Comparison of ENCODE assay signal across 1 cellular context in the genomic region with DNA sequence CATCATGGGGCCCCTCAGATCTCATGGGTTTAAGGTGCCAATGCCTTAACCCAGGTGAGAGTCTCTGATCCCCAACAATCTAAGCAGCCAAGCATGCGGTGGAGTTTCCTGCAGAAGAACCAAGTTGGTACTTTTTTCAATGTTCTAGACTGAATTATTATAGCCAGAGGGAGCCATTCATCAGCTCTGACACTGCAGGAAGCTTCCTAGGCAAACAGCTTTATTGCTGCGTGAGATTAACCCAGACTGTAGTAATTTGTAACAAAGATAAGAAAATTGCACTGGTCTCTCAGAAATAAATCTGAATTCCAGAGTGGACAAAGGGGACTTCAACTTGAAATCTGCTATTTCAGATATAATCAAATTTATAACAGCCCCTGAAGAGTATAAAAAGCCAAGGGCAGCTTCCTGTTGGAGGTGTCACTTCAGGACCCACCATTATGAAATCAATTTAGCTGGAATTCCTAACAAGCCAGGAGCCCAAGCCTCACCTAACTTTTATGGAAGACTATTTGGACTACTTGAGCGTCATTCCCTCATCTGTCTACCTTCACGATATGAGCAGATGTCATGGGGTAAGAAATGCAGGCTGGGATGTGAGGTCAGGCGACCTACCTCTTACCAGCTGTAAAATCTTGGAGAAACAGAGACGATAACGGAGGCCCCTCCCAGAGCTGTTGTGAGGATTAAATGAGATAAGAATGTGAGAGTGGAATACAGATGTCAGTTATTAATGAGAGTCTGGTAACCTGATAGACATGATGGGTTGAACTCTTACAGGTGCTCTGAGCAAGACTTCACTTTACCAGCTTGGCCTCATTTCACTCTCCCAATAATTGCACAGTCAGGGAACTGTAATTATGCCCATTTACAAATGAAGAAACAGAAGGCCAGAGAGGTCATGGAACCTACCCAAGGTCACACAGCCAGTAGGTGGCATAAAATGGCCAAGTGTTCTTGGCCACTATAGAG.
TF ChIP-seq lines count a peak whose summit lies in the region.

No MANE protein-coding gene starts in this region.

TF ChIP-seq in HEK293, 187 proteins besides CTCF, POLR2A, EP300 and RAD21 (continued from another document and continues in another):
- TF ChIP-seq ZSCAN30 (tag by site-specific recombination; IDR thresholded peaks at IDR 0.05) (peak; percentile 43), ZNF221 (tag by site-specific recombination; IDR thresholded peaks at IDR 0.05; ENCODE audit: borderline replicate concordance) (no peak), ZNF670 (tag by site-specific recombination; IDR thresholded peaks at IDR 0.05; ENCODE audit: low read depth) (no peak), ZNF660 (tag by site-specific recombination; IDR thresholded peaks at IDR 0.05) (no peak), ZNF10 (tag by site-specific recombination; IDR thresholded peaks at IDR 0.05) (no peak), ZNF146 (tag by site-specific recombination; IDR thresholded peaks at IDR 0.05) (no peak), ZEB2 (tag by site-specific recombination; IDR thresholded peaks at IDR 0.05) (no peak), ZNF138 (tag by site-specific recombination; IDR thresholded peaks at IDR 0.05; ENCODE audit: borderline replicate concordance) (no peak), ZNF776 (tag by site-specific recombination; IDR thresholded peaks at IDR 0.05; ENCODE audit: borderline replicate concordance) (no peak), ZNF600 (tag by site-specific recombination; IDR thresholded peaks at IDR 0.05) (0 out of 2 replicates have a peak, but pooled peaks have one; percentile 17), ZBTB20 (tag by site-specific recombination; IDR thresholded peaks at IDR 0.05) (no peak), ZNF2 (tag by site-specific recombination; IDR thresholded peaks at IDR 0.05) (peak; percentile 14; the same call in 1 of the 2 replicates), YY2 (tag by site-specific recombination; IDR thresholded peaks at IDR 0.05) (no peak), ZNF510 (tag by site-specific recombination; IDR thresholded peaks at IDR 0.05; ENCODE audit: insufficient replicate concordance) (no peak), ZNF184 (tag by site-specific recombination; IDR thresholded peaks at IDR 0.05) (no peak), ZBTB7A (tag by site-specific recombination; IDR thresholded peaks at IDR 0.05; ENCODE audit: low read depth) (no peak), GLI4 (tag by site-specific recombination; IDR thresholded peaks at IDR 0.05) (no peak), PRDM1 (tag by site-specific recombination; IDR thresholded peaks at IDR 0.05) (no peak), ZNF248 (tag by site-specific recombination; IDR thresholded peaks at IDR 0.05) (no peak), ZNF658 (tag by site-specific recombination; IDR thresholded peaks at IDR 0.05) (no peak), ZNF785 (tag by site-specific recombination; IDR thresholded peaks at IDR 0.05) (no peak), ZXDB (tag by site-specific recombination; IDR thresholded peaks at IDR 0.05) (peak; percentile 53), ZNF292 (tag by site-specific recombination; IDR thresholded peaks at IDR 0.05; ENCODE audit: borderline replicate concordance, low read depth) (no peak), ZSCAN23 (tag by site-specific recombination; IDR thresholded peaks at IDR 0.05) (no peak), ZNF16 (tag by site-specific recombination; IDR thresholded peaks at IDR 0.05; ENCODE audit: low read depth) (no peak), ZNF596 (tag by site-specific recombination; IDR thresholded peaks at IDR 0.05) (peak; percentile 70), ZBTB21 (tag by site-specific recombination; IDR thresholded peaks at IDR 0.05) (no peak), BCL11A (tag by site-specific recombination; IDR thresholded peaks at IDR 0.05; ENCODE audit: low read depth) (no peak), EGR2 (tag by site-specific recombination; IDR thresholded peaks at IDR 0.05; ENCODE audit: low read depth) (no peak)
- TF ChIP-seq, protein P1, sequence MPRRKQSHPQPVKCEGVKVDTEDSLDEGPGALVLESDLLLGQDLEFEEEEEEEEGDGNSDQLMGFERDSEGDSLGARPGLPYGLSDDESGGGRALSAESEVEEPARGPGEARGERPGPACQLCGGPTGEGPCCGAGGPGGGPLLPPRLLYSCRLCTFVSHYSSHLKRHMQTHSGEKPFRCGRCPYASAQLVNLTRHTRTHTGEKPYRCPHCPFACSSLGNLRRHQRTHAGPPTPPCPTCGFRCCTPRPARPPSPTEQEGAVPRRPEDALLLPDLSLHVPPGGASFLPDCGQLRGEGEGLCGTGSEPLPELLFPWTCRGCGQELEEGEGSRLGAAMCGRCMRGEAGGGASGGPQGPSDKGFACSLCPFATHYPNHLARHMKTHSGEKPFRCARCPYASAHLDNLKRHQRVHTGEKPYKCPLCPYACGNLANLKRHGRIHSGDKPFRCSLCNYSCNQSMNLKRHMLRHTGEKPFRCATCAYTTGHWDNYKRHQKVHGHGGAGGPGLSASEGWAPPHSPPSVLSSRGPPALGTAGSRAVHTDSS (tag by site-specific recombination; IDR thresholded peaks at IDR 0.05) = peak; percentile 42; the same call in 1 of the 2 replicates
- TF ChIP-seq, protein P2, sequence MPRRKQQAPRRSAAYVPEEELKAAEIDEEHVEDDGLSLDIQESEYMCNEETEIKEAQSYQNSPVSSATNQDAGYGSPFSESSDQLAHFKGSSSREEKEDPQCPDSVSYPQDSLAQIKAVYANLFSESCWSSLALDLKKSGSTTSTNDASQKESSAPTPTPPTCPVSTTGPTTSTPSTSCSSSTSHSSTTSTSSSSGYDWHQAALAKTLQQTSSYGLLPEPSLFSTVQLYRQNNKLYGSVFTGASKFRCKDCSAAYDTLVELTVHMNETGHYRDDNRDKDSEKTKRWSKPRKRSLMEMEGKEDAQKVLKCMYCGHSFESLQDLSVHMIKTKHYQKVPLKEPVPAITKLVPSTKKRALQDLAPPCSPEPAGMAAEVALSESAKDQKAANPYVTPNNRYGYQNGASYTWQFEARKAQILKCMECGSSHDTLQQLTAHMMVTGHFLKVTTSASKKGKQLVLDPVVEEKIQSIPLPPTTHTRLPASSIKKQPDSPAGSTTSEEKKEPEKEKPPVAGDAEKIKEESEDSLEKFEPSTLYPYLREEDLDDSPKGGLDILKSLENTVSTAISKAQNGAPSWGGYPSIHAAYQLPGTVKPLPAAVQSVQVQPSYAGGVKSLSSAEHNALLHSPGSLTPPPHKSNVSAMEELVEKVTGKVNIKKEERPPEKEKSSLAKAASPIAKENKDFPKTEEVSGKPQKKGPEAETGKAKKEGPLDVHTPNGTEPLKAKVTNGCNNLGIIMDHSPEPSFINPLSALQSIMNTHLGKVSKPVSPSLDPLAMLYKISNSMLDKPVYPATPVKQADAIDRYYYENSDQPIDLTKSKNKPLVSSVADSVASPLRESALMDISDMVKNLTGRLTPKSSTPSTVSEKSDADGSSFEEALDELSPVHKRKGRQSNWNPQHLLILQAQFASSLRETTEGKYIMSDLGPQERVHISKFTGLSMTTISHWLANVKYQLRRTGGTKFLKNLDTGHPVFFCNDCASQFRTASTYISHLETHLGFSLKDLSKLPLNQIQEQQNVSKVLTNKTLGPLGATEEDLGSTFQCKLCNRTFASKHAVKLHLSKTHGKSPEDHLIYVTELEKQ (tag by site-specific recombination; IDR thresholded peaks at IDR 0.05; ENCODE audit: borderline replicate concordance) = 0 out of 2 replicates have a peak, but pooled peaks have one; percentile 11
- TF ChIP-seq, protein P3, sequence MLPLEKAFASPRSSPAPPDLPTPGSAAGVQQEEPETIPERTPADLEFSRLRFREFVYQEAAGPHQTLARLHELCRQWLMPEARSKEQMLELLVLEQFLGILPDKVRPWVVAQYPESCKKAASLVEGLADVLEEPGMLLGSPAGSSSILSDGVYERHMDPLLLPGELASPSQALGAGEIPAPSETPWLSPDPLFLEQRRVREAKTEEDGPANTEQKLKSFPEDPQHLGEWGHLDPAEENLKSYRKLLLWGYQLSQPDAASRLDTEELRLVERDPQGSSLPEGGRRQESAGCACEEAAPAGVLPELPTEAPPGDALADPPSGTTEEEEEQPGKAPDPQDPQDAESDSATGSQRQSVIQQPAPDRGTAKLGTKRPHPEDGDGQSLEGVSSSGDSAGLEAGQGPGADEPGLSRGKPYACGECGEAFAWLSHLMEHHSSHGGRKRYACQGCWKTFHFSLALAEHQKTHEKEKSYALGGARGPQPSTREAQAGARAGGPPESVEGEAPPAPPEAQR (tag by site-specific recombination; IDR thresholded peaks at IDR 0.05) = no peak
- TF ChIP-seq, protein P4, sequence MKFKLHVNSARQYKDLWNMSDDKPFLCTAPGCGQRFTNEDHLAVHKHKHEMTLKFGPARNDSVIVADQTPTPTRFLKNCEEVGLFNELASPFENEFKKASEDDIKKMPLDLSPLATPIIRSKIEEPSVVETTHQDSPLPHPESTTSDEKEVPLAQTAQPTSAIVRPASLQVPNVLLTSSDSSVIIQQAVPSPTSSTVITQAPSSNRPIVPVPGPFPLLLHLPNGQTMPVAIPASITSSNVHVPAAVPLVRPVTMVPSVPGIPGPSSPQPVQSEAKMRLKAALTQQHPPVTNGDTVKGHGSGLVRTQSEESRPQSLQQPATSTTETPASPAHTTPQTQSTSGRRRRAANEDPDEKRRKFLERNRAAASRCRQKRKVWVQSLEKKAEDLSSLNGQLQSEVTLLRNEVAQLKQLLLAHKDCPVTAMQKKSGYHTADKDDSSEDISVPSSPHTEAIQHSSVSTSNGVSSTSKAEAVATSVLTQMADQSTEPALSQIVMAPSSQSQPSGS (tag by site-specific recombination; IDR thresholded peaks at IDR 0.05; ENCODE audit: low read depth) = no peak
- TF ChIP-seq, protein P5, sequence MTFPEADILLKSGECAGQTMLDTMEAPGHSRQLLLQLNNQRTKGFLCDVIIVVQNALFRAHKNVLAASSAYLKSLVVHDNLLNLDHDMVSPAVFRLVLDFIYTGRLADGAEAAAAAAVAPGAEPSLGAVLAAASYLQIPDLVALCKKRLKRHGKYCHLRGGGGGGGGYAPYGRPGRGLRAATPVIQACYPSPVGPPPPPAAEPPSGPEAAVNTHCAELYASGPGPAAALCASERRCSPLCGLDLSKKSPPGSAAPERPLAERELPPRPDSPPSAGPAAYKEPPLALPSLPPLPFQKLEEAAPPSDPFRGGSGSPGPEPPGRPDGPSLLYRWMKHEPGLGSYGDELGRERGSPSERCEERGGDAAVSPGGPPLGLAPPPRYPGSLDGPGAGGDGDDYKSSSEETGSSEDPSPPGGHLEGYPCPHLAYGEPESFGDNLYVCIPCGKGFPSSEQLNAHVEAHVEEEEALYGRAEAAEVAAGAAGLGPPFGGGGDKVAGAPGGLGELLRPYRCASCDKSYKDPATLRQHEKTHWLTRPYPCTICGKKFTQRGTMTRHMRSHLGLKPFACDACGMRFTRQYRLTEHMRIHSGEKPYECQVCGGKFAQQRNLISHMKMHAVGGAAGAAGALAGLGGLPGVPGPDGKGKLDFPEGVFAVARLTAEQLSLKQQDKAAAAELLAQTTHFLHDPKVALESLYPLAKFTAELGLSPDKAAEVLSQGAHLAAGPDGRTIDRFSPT (tag by site-specific recombination; IDR thresholded peaks at IDR 0.05) = no peak
- TF ChIP-seq, protein P6, sequence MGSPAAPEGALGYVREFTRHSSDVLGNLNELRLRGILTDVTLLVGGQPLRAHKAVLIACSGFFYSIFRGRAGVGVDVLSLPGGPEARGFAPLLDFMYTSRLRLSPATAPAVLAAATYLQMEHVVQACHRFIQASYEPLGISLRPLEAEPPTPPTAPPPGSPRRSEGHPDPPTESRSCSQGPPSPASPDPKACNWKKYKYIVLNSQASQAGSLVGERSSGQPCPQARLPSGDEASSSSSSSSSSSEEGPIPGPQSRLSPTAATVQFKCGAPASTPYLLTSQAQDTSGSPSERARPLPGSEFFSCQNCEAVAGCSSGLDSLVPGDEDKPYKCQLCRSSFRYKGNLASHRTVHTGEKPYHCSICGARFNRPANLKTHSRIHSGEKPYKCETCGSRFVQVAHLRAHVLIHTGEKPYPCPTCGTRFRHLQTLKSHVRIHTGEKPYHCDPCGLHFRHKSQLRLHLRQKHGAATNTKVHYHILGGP (tag by site-specific recombination; IDR thresholded peaks at IDR 0.05) = no peak
- TF ChIP-seq, protein P7, sequence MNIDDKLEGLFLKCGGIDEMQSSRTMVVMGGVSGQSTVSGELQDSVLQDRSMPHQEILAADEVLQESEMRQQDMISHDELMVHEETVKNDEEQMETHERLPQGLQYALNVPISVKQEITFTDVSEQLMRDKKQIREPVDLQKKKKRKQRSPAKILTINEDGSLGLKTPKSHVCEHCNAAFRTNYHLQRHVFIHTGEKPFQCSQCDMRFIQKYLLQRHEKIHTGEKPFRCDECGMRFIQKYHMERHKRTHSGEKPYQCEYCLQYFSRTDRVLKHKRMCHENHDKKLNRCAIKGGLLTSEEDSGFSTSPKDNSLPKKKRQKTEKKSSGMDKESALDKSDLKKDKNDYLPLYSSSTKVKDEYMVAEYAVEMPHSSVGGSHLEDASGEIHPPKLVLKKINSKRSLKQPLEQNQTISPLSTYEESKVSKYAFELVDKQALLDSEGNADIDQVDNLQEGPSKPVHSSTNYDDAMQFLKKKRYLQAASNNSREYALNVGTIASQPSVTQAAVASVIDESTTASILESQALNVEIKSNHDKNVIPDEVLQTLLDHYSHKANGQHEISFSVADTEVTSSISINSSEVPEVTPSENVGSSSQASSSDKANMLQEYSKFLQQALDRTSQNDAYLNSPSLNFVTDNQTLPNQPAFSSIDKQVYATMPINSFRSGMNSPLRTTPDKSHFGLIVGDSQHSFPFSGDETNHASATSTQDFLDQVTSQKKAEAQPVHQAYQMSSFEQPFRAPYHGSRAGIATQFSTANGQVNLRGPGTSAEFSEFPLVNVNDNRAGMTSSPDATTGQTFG (tag by site-specific recombination; IDR thresholded peaks at IDR 0.05; ENCODE audit: borderline replicate concordance) = no peak
- TF ChIP-seq, protein P8, sequence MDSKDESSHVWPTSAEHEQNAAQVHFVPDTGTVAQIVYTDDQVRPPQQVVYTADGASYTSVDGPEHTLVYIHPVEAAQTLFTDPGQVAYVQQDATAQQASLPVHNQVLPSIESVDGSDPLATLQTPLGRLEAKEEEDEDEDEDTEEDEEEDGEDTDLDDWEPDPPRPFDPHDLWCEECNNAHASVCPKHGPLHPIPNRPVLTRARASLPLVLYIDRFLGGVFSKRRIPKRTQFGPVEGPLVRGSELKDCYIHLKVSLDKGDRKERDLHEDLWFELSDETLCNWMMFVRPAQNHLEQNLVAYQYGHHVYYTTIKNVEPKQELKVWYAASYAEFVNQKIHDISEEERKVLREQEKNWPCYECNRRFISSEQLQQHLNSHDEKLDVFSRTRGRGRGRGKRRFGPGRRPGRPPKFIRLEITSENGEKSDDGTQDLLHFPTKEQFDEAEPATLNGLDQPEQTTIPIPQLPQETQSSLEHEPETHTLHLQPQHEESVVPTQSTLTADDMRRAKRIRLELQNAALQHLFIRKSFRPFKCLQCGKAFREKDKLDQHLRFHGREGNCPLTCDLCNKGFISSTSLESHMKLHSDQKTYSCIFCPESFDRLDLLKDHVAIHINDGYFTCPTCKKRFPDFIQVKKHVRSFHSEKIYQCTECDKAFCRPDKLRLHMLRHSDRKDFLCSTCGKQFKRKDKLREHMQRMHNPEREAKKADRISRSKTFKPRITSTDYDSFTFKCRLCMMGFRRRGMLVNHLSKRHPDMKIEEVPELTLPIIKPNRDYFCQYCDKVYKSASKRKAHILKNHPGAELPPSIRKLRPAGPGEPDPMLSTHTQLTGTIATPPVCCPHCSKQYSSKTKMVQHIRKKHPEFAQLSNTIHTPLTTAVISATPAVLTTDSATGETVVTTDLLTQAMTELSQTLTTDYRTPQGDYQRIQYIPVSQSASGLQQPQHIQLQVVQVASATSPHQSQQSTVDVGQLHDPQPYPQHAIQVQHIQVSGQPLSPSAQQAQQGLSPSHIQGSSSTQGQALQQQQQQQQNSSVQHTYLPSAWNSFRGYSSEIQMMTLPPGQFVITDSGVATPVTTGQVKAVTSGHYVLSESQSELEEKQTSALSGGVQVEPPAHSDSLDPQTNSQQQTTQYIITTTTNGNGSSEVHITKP (tag by site-specific recombination; IDR thresholded peaks at IDR 0.05) = no peak
